Comparison of ENCODE assay signal across 13 cellular contexts in the genomic region with DNA sequence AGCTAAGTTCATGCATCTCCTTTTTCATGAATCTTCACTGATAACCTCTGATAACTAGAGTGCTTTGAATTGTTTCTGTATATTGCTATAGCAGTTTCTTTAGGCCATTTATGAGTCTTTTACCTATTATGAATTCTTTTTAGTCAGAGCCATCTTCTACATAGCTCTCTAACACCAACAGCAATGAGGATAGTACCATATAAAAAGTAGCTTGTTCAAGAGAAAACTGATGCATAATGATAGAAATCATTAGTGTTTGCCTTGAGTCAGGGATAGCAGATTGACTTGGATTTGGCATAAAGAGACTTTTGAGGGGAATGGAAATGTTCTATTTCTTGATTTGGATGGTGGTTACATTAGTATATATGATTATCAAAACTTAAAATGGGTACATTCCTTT.
"Had no signal": no experiment of that assay in that cellular context is flagged by ENCODE, and none has a peak within 500 bp of the region (broad histone marks: within the 10 kb centered on the region; RNA-seq: fewer than 3 reads in every experiment).

No MANE protein-coding gene starts in this region.

- H3K9me3 ChIP-seq: heart left ventricle, mucosa of descending colon, ovary, upper lobe of left lung had no signal

- FAIRE-seq: frontal cortex, islet of Langerhans had no signal

- ATAC-seq: heart left ventricle, left lobe of liver, mucosa of descending colon had no signal

- H3K27ac ChIP-seq: cardiac muscle cell, coronary artery, heart left ventricle, ovary, upper lobe of left lung had no signal

- H3K4me1 ChIP-seq: heart left ventricle, upper lobe of left lung had no signal

- H3K4me3 ChIP-seq: cardiac muscle cell, coronary artery, heart left ventricle, mucosa of descending colon, ovary, upper lobe of left lung had no signal

- H3K36me3 ChIP-seq: ovary had no signal

- DNase-seq: activated CD4-positive, CD25-positive, alpha-beta regulatory T cell; effector CD4-positive, alpha-beta T cell; heart left ventricle; mucosa of descending colon; ovary; stimulated activated CD4-positive, alpha-beta T cell treated with anti-CD3 and anti-CD28 coated beads, Interleukin-2, amount 100 ng/mL, for 48 hours; stimulated activated naive CD4-positive, alpha-beta T cell treated with Interleukin-2 at 50 U/mL for 16 hours; upper lobe of left lung had no signal

- H3K27me3 ChIP-seq: cardiac muscle cell, heart left ventricle, ovary, upper lobe of left lung had no signal
